Comparison of ENCODE assay signal across 2 cellular contexts in genomic region chr1:204406621-204407020, GRCh38.
TF ChIP-seq lines count a peak whose summit lies in the region.

No MANE protein-coding gene starts in this region.

TF ChIP-seq in SK-N-SH, 30 proteins besides CTCF, POLR2A, EP300 and RAD21 (continued from another document):
- no peak for TF ChIP-seq MXI1 (IDR thresholded peaks at IDR 0.05; ENCODE audit: low read depth, low read length)
- TF ChIP-seq USF2 (IDR thresholded peaks at IDR 0.05; ENCODE audit: borderline replicate concordance, low read depth, low read length) = no peak
- no peak for TF ChIP-seq YY1 (IDR thresholded peaks at IDR 0.05; ENCODE audit: low read depth)
- TF ChIP-seq POLR2AphosphoS5 (IDR thresholded peaks at IDR 0.05; ENCODE audit: low read depth, low read length) = no peak
- TF ChIP-seq ELF1 (IDR thresholded peaks at IDR 0.05) = no peak
- TF ChIP-seq TEAD4 (IDR thresholded peaks at IDR 0.05; ENCODE audit: borderline replicate concordance, insufficient read depth) = no peak
- TF ChIP-seq GATA2 (CRISPR knock-in tag; IDR thresholded peaks at IDR 0.05) = no peak
- TF ChIP-seq NFIC (IDR thresholded peaks at IDR 0.05; ENCODE audit: borderline replicate concordance) = no peak
- TF ChIP-seq RXRA (IDR thresholded peaks at IDR 0.05; ENCODE audit: borderline replicate concordance, low read depth) = no peak
- no peak for TF ChIP-seq RFX5 (IDR thresholded peaks at IDR 0.05; ENCODE audit: low read length)
- no peak for TF ChIP-seq MEF2A (IDR thresholded peaks at IDR 0.05; ENCODE audit: borderline replicate concordance, low read depth)

TF ChIP-seq in SK-N-SH treated with all-trans-retinoic acid at 6 μM for 48 hours, 23 proteins besides CTCF, POLR2A, EP300 and RAD21 (continued from another document):
- TF ChIP-seq, protein P1, sequence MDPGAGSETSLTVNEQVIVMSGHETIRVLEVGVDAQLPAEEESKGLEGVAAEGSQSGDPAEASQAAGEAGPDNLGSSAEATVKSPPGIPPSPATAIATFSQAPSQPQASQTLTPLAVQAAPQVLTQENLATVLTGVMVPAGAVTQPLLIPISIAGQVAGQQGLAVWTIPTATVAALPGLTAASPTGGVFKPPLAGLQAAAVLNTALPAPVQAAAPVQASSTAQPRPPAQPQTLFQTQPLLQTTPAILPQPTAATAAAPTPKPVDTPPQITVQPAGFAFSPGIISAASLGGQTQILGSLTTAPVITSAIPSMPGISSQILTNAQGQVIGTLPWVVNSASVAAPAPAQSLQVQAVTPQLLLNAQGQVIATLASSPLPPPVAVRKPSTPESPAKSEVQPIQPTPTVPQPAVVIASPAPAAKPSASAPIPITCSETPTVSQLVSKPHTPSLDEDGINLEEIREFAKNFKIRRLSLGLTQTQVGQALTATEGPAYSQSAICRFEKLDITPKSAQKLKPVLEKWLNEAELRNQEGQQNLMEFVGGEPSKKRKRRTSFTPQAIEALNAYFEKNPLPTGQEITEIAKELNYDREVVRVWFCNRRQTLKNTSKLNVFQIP (CRISPR knock-in tag; IDR thresholded peaks at IDR 0.05; ENCODE audit: borderline replicate concordance, low read depth) = no peak
- TF ChIP-seq, protein P2, sequence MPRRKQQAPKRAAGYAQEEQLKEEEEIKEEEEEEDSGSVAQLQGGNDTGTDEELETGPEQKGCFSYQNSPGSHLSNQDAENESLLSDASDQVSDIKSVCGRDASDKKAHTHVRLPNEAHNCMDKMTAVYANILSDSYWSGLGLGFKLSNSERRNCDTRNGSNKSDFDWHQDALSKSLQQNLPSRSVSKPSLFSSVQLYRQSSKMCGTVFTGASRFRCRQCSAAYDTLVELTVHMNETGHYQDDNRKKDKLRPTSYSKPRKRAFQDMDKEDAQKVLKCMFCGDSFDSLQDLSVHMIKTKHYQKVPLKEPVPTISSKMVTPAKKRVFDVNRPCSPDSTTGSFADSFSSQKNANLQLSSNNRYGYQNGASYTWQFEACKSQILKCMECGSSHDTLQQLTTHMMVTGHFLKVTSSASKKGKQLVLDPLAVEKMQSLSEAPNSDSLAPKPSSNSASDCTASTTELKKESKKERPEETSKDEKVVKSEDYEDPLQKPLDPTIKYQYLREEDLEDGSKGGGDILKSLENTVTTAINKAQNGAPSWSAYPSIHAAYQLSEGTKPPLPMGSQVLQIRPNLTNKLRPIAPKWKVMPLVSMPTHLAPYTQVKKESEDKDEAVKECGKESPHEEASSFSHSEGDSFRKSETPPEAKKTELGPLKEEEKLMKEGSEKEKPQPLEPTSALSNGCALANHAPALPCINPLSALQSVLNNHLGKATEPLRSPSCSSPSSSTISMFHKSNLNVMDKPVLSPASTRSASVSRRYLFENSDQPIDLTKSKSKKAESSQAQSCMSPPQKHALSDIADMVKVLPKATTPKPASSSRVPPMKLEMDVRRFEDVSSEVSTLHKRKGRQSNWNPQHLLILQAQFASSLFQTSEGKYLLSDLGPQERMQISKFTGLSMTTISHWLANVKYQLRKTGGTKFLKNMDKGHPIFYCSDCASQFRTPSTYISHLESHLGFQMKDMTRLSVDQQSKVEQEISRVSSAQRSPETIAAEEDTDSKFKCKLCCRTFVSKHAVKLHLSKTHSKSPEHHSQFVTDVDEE (CRISPR knock-in tag; IDR thresholded peaks at IDR 0.05) = no peak
- TF ChIP-seq ISL1 (CRISPR knock-in tag; IDR thresholded peaks at IDR 0.05) (no peak), CSRNP3 (CRISPR knock-in tag; IDR thresholded peaks at IDR 0.05) (no peak), ESRRG (CRISPR knock-in tag; IDR thresholded peaks at IDR 0.05) (no peak), CSDC2 (CRISPR knock-in tag; IDR thresholded peaks at IDR 0.05) (no peak), PPARA (CRISPR knock-in tag; IDR thresholded peaks at IDR 0.05; ENCODE audit: borderline replicate concordance) (no peak), ZNF565 (CRISPR knock-in tag; conservative IDR thresholded peaks at IDR 0.05; ENCODE audit: low read depth) (no peak), BACH2 (CRISPR knock-in tag; IDR thresholded peaks at IDR 0.05; ENCODE audit: borderline replicate concordance) (no peak), PATZ1 (CRISPR knock-in tag; IDR thresholded peaks at IDR 0.05; ENCODE audit: borderline replicate concordance) (no peak), TCF4 (CRISPR knock-in tag; IDR thresholded peaks at IDR 0.05; ENCODE audit: borderline replicate concordance) (no peak), ARNTL (CRISPR knock-in tag; IDR thresholded peaks at IDR 0.05; ENCODE audit: borderline replicate concordance, low read depth) (no peak)
